8 cellular contexts compared by ENCODE assay signal in the genomic region with DNA sequence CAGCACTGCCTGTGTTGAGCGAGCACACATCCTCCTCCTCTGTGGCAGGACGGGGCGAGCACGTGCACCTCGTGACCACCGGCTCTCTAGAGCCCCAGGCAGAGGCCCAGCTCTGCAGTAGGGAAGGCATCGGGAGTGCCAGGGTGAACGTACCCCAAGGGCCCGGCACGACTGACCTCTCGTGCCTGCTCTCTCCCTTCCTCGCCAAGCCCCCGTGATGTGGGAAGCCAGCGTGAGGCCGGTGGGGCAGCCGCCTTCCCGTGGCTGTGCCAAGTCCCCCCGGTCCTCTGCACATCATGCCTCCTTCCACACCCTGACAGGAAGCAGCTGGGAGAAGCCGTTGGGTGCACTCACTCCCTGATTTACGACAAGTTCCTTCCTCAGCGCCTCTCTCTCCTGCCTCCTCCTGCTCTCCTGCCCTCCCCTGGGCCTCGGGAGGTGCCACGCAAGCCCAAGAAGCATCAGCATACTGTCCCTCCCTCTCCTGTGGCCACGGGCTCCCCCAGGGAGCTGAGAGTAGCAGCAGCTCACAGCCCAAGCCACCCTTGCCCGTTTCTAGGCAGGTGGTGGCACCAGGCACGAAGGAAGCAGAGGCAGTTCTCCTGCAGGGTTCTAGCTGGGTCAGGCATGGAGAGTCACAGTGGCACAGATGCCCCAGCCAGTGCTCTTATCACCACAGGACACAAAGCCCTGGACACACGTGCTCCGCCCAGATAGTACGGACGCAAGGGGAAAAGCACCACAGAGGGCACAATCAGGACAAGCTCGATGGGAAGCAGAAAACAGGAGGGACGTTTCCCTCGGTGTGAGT. TPM values are rescaled to one million over a fixed set of nuclear protein-coding genes. Genes with fewer than 3 reads are reported as not detected.
DNase-seq lines count a peak whose midpoint lies in the region; ATAC-seq, FAIRE-seq and TF ChIP-seq lines count a peak whose summit lies in the region.

No MANE protein-coding gene starts in this region.

- no peak overlapping the region for H3K4me2 ChIP-seq in HepG2 (ENCODE audit: low read depth, low read length)

- TF ChIP-seq RAD21 in HepG2 (CRISPR knock-in tag; IDR thresholded peaks at IDR 0.05) = no peak

- in situ Hi-C loops in HepG2 (cut with HindIII; ENCODE audit: extremely low pct_ligation_motif_present, low pct_unique_long_range_greater_than_20kb) = no loop called here

- TF ChIP-seq POLR2A in right lobe of liver (IDR thresholded peaks at IDR 0.05) (no peak), HepG2 (IDR thresholded peaks at IDR 0.05; ENCODE audit: insufficient read depth in 1 of 2, low read depth in 2 of 2, low read length in 2 of 2) (no peak)

- H3K4me3 Mint-ChIP-seq in activated naive CD8-positive, alpha-beta T cell treated with anti-CD3 and anti-CD28 coated beads for 36 hours = peak overlapping the region; percentile 16

- H3K27me3 Mint-ChIP-seq in activated naive CD8-positive, alpha-beta T cell treated with anti-CD3 and anti-CD28 coated beads for 36 hours = peaks cover 3% of the 10 kb centered on the region

- H3K27me3 ChIP-seq in right lobe of liver (no peaks in the 10 kb centered on the region), HepG2 (ENCODE audit: control insufficient read depth in 1 of 2, insufficient read depth in 2 of 2, low read length in 2 of 2) (no peaks in the 10 kb centered on the region)

- peaks cover 14% of the 10 kb centered on the region for H3K36me3 Mint-ChIP-seq in activated naive CD8-positive, alpha-beta T cell treated with anti-CD3 and anti-CD28 coated beads for 36 hours

- H2AFZ ChIP-seq in HepG2 (ENCODE audit: low read length) = no peak overlapping the region

- ATAC-seq in right lobe of liver = peak; percentile 51 to 66 (median 58)
- no peak; the same call in 2 of the 3 replicates for ATAC-seq in HepG2
- ATAC-seq in GM19328 (IDR thresholded peaks at IDR 0.05; ENCODE audit: unreplicated experiment) = no peak

- H4K20me1 ChIP-seq in HepG2 (ENCODE audit: insufficient read depth, low read length) = peaks cover 4% of the 10 kb centered on the region; the same call in 1 of the 2 replicates

- H3K4me3 ChIP-seq in right lobe of liver (no peak overlapping the region), HepG2 (replicated peaks in 1 of 3; ENCODE audit: insufficient read depth in 1 of 3, low read depth in 2 of 3, low read length in 3 of 3) (no peak overlapping the region)

- no peak for FAIRE-seq in HepG2 (lab: Jason Lieb, UNC)

- peak overlapping the region in 1 of 3 donors; percentile 51 for H3K27ac ChIP-seq in right lobe of liver
- no peak overlapping the region for H3K27ac ChIP-seq in HepG2 (ENCODE audit: extremely low read length, insufficient read depth, low read length)

- H3K4me1 ChIP-seq in right lobe of liver = no peaks in the 10 kb centered on the region
- H3K4me1 ChIP-seq in HepG2 (ENCODE audit: insufficient read depth, low read length) = peaks cover 11% of the 10 kb centered on the region; the same call in 1 of the 2 replicates

- TF ChIP-seq CTCF in right lobe of liver (IDR thresholded peaks at IDR 0.05) (no peak), HepG2 (CRISPR knock-in tag; IDR thresholded peaks at IDR 0.05) (no peak)

- CTCF ChIA-PET in HepG2 (lab: Yijun Ruan, JAX; ENCODE audit: low intra/inter-chr PET ratio, low total read pairs) = no interaction called here

- peak in 1 of 3 donors; percentile 48 for DNase-seq in right lobe of liver
- DNase-seq in HepG2 (ENCODE audit: low spot score) = no peak
- DNase-seq in activated naive CD8-positive, alpha-beta T cell treated with anti-CD3 and anti-CD28 coated beads for 36 hours = no peak
- peak; percentile 64 for DNase-seq in medulla oblongata (ENCODE audit: extremely low spot score)
- DNase-seq in SW 1271 (lab: John Stamatoyannopoulos, UW) = no peak
- DNase-seq in HuH-7.5 (ENCODE audit: low spot score) = no peak
- no peak for DNase-seq in cortex of kidney (lab: John Stamatoyannopoulos, UW)

- H3K9me3 ChIP-seq in right lobe of liver = no peaks in the 10 kb centered on the region
- H3K9me3 ChIP-seq in HepG2 (ENCODE audit: low read length) = no peaks in the 10 kb centered on the region

- POLR2A ChIA-PET in HepG2 (lab: Yijun Ruan, JAX) = no interaction called here

- peaks cover 1% of the 10 kb centered on the region for H3K79me2 ChIP-seq in HepG2 (ENCODE audit: insufficient read depth, low read length)

- peaks cover 44% of the 10 kb centered on the region for H3K4me1 Mint-ChIP-seq in activated naive CD8-positive, alpha-beta T cell treated with anti-CD3 and anti-CD28 coated beads for 36 hours

- no peak overlapping the region for H3K9ac ChIP-seq in HepG2 (ENCODE audit: insufficient read depth, low read depth, low read length)

- no TSS peak for BruUV-seq in HepG2 (replicated peaks; lab: Mats Ljungman, UMichigan)

- no peak for TF ChIP-seq EP300 in HepG2 (IDR thresholded peaks at IDR 0.05; ENCODE audit: low read depth in 2 of 2, low read length in 2 of 2)
- no peak for TF ChIP-seq EP300 in HepG2 (CRISPR knock-in tag; IDR thresholded peaks at IDR 0.05; ENCODE audit: borderline replicate concordance)

- intact Hi-C loops in right lobe of liver (cut with DNase I) (no loop called here), HepG2 (cut with micrococcal nuclease; ENCODE audit: unreplicated experiment) (loop anchor here (1.0 kb wide), 1 partner anchor 33 kb away; no protein-coding TSS in a partner anchor)

- 41% methylated on average over 6 of the region's 33 CpGs for WGBS in right lobe of liver (ENCODE audit: insufficient coverage, low coverage, low lambda C conversion rate, missing lambda C conversion rate)
- WGBS in HepG2 (ENCODE audit: low lambda C conversion rate) = 95% methylated on average over 27 of the region's 33 CpGs

- H3K9me3 Mint-ChIP-seq in activated naive CD8-positive, alpha-beta T cell treated with anti-CD3 and anti-CD28 coated beads for 36 hours = no peaks in the 10 kb centered on the region

- H3K27ac Mint-ChIP-seq in activated naive CD8-positive, alpha-beta T cell treated with anti-CD3 and anti-CD28 coated beads for 36 hours = peak overlapping the region; percentile 55

- H3K36me3 ChIP-seq in right lobe of liver = no peaks in the 10 kb centered on the region
- H3K36me3 ChIP-seq in HepG2 (replicated peaks in 1 of 2; ENCODE audit: control insufficient read depth in 1 of 2, insufficient read depth in 2 of 2, low read length in 2 of 2) = peaks cover 12 to 47% of the 10 kb centered on the region in 2 experiments; a peak in 4 of 5 replicates

TF ChIP-seq in HepG2, 621 proteins besides CTCF, POLR2A, EP300 and RAD21 (continues in another document):
- TF ChIP-seq PAX8 (CRISPR knock-in tag; IDR thresholded peaks at IDR 0.05; ENCODE audit: borderline replicate concordance) = no peak
- no peak for TF ChIP-seq ZNF775 (CRISPR knock-in tag; IDR thresholded peaks at IDR 0.05; ENCODE audit: borderline replicate concordance)
- no peak for TF ChIP-seq THYN1 (CRISPR knock-in tag; IDR thresholded peaks at IDR 0.05; ENCODE audit: borderline replicate concordance, low read depth)
- TF ChIP-seq RBM22 (optimal IDR thresholded peaks at IDR 0.05; ENCODE audit: low read length) = no peak

RNA-seq across cellular contexts. Expression of a gene that starts 47.0 kb away (rescaled TPM):
- total RNA-seq in right lobe of liver (1 to 10 TPM in 4 of 6 experiments, under 1 TPM in 1, not detected in 1; 0.42 to 5.8 (median 1.4) TPM), HepG2 (2016; rRNA removed; fragmentation: Illumina TruSeq; extraction: Trizol) (not detected in 2 replicates)
- not detected in 2 replicates for total RNA-seq in HepG2 (2016; cell fraction: cytosol; rRNA removed; fragmentation: Illumina TruSeq; extraction: Trizol; ENCODE audit: low read depth)
- not detected in 2 replicates for total RNA-seq in HepG2 (2016; cell fraction: insoluble cytoplasmic fraction; rRNA removed; fragmentation: Illumina TruSeq; extraction: Trizol)
- total RNA-seq in HepG2 (2016; cell fraction: membrane; rRNA removed; fragmentation: Illumina TruSeq; extraction: Trizol) = not detected in 2 replicates
- not detected in 2 replicates for total RNA-seq in HepG2 (2016; cell fraction: nucleus; rRNA removed; fragmentation: Illumina TruSeq; extraction: Trizol)
- 0.03 TPM in 1 of 2 replicates, not detected in the other for polyA plus RNA-seq in HepG2 (2011; rRNA removed)
- 0.01 and 0.04 TPM in 2 replicates for polyA plus RNA-seq in HepG2 (2011; cell fraction: cytosol; rRNA removed)
- 0.18 and 0.26 TPM in 2 replicates for polyA plus RNA-seq in HepG2 (2011; cell fraction: nucleus; rRNA removed)
- polyA plus RNA-seq in HepG2 (2012) = 0.05 and 0.07 TPM in 2 replicates
- not detected in 2 replicates for polyA plus RNA-seq in HepG2 (2016; cell fraction: cytosol; fragmentation: Illumina TruSeq; extraction: Trizol; ENCODE audit: low read depth)
- not detected in 2 replicates for polyA plus RNA-seq in HepG2 (2016; cell fraction: insoluble cytoplasmic fraction; fragmentation: Illumina TruSeq; extraction: Trizol; ENCODE audit: low read depth)
- polyA plus RNA-seq in HepG2 (2016; cell fraction: membrane; fragmentation: Illumina TruSeq; extraction: Trizol; ENCODE audit: low read depth) = not detected in 2 replicates
- polyA plus RNA-seq in HepG2 (2016; cell fraction: nucleus; fragmentation: Illumina TruSeq; extraction: Trizol; ENCODE audit: insufficient read depth, low read depth) = not detected in 2 replicates
- 0.30 and 0.84 TPM in 2 replicates for polyA minus RNA-seq in HepG2 (2011; rRNA and poly(A)+ RNA removed; ENCODE audit: low replicate concordance)
- polyA minus RNA-seq in HepG2 (2011; cell fraction: cytosol; rRNA and poly(A)+ RNA removed) = not detected in 2 replicates
- 0.13 TPM in 1 of 2 replicates, not detected in the other for polyA minus RNA-seq in HepG2 (2011; cell fraction: nucleus; rRNA and poly(A)+ RNA removed)
- total RNA-seq in activated naive CD8-positive, alpha-beta T cell treated with anti-CD3 and anti-CD28 coated beads for 36 hours = under 1 TPM in 1 of 2 experiments, not detected in 1; 0.04 TPM

Comparison
In these comparisons a context has a peak if more than half of its experiments do, and no peak if none do; other contexts are left out.
1. ATAC-seq: peak in right lobe of liver (4 of 4); none in HepG2 (single experiment) and GM19328 (single experiment).